Comparison of ENCODE assay signal across 1 cellular context in the genomic region with DNA sequence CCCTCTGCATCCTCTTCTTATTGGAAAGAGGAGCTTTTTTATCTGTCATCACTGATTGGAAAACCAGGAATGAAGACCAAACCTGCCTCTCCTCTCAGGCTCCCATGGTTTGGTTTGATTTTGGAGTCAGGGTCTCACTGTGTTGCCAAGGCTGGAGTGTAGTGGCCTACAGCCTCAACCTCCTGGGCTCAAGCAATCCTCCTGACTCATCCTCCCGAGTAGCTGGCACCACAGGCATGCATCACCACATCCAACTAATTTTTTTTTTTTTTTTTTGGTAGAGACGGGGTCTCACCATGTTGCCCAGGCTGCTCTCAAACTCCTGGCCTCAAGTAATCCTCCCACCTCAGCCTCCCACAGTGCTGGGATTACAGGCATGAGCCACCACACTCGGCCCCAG. TPM values are rescaled to one million over a fixed set of nuclear protein-coding genes. Genes with fewer than 3 reads are reported as not detected.
"Had no signal": no experiment of that assay in that cellular context is flagged by ENCODE, and none has a peak within 500 bp of the region (broad histone marks: within the 10 kb centered on the region; RNA-seq: fewer than 3 reads in every experiment).

No MANE protein-coding gene starts in this region.

RNA-seq across cellular contexts. Expression of a gene that starts 40.8 kb away (rescaled TPM):
- total RNA-seq: dermis microvascular lymphatic vessel endothelial cell had no signal
